Comparison of ENCODE assay signal across 12 cellular contexts in genomic region chr5:56608216-56608925, GRCh38.
A peak's percentile ranks its signal among the peaks of the same experiment; 100 is the strongest.
DNase-seq lines count a peak whose midpoint lies in the region; TF ChIP-seq lines count a peak whose summit lies in the region.
"Had no signal": no experiment of that assay in that cellular context is flagged by ENCODE, and none has a peak within 500 bp of the region (broad histone marks: within the 10 kb centered on the region; RNA-seq: fewer than 3 reads in every experiment).

No MANE protein-coding gene starts in this region.

- no peak overlapping the region for H3K14ac ChIP-seq in neuronal stem cell (ENCODE audit: low read length)

- H3K27ac Mint-ChIP-seq in endodermal cell, result peak overlapping the region; percentile 44
- H3K27ac Mint-ChIP-seq: activated naive CD4-positive, alpha-beta T cell treated with anti-CD3 and anti-CD28 coated beads, Interleukin-2, amount 50 U/mL, for 24 hours had no signal

- H3K18ac ChIP-seq in neuronal stem cell (ENCODE audit: low read length), result peak overlapping the region; percentile 36

- H2BK5ac ChIP-seq in neuronal stem cell (ENCODE audit: low read length), result no peak overlapping the region

- WGBS in endodermal cell (ENCODE audit: insufficient coverage in 1 of 2, insufficient read length in 1 of 2), 2 experiments, result 81 to 86% methylated on average over 5 to 6 of the region's 6 CpGs
- WGBS in neuronal stem cell (ENCODE audit: extremely low coverage in 2 of 2, insufficient read length in 2 of 2, insufficient replicate concordance in 1 of 2), 2 donors, result no CpG with 5 or more reads among the region's 6 CpGs

- no peaks in the 10 kb centered on the region for H3K27me3 ChIP-seq in endodermal cell (ENCODE audit: control insufficient read depth, insufficient read depth, low read length, poor library complexity, severe bottlenecking)
- H3K27me3 ChIP-seq in neuronal stem cell (ENCODE audit: control insufficient read depth in 3 of 3, insufficient read depth in 3 of 3, low read depth in 1 of 3, low read length in 3 of 3), result no peaks in the 10 kb centered on the region
- H3K27me3 ChIP-seq: heart left ventricle had no signal

- TF ChIP-seq CTCF in endodermal cell (conservative IDR thresholded peaks at IDR 0.05), result no peak

- no peaks in the 10 kb centered on the region for H3K36me3 ChIP-seq in endodermal cell (ENCODE audit: control insufficient read depth, insufficient read depth, low read length)
- no peaks in the 10 kb centered on the region for H3K36me3 ChIP-seq in neuronal stem cell (replicated peaks in 1 of 2; ENCODE audit: control insufficient read depth in 2 of 2, insufficient read depth in 2 of 2, low read length in 2 of 2)
- H3K36me3 ChIP-seq: heart left ventricle had no signal

- no peak overlapping the region for H4K91ac ChIP-seq in neuronal stem cell (ENCODE audit: low read depth, low read length, poor library complexity)

- in situ Hi-C loops in Caki2 (cut with HindIII; ENCODE audit: low pct_unique_long_range_greater_than_20kb, low sequenced_read_pairs), result no loop called here

- H2AFZ ChIP-seq in neuronal stem cell (ENCODE audit: low read length), result no peak overlapping the region

- H3K4me2 ChIP-seq in neuronal stem cell (ENCODE audit: insufficient read depth, low read length, poor library complexity, severe bottlenecking), result no peak overlapping the region

- no peak overlapping the region for H3K23ac ChIP-seq in neuronal stem cell (ENCODE audit: low read depth, low read length, poor library complexity)

- H3K36me3 Mint-ChIP-seq in endodermal cell (ENCODE audit: low read depth), result peaks cover 3% of the 10 kb centered on the region

- H2BK120ac ChIP-seq in neuronal stem cell (ENCODE audit: low read depth, low read length), result no peak overlapping the region

- H3K27me3 Mint-ChIP-seq in endodermal cell (ENCODE audit: insufficient read depth), result peaks cover 11% of the 10 kb centered on the region
- H3K27me3 Mint-ChIP-seq: activated naive CD4-positive, alpha-beta T cell treated with anti-CD3 and anti-CD28 coated beads, Interleukin-2, amount 50 U/mL, for 24 hours had no signal

- no peak overlapping the region for H4K8ac ChIP-seq in neuronal stem cell (ENCODE audit: low read depth, low read length)

- H3K4me3 ChIP-seq in endodermal cell (ENCODE audit: low read length) (no peak overlapping the region), neuronal stem cell (ENCODE audit: low read length in 2 of 2) (no peak overlapping the region)
- H3K4me3 ChIP-seq: heart left ventricle had no signal

- H3K9me3 ChIP-seq in endodermal cell (ENCODE audit: control insufficient read depth, low read length), result peaks cover 14% of the 10 kb centered on the region
- H3K9me3 ChIP-seq in neuronal stem cell (replicated peaks in 1 of 2; ENCODE audit: control insufficient read depth in 2 of 2, insufficient read depth in 1 of 2, low read depth in 1 of 2, low read length in 2 of 2), result no peaks in the 10 kb centered on the region

- H3K4me1 ChIP-seq in endodermal cell (ENCODE audit: control insufficient read depth, insufficient read depth, low read length), result peaks cover 8% of the 10 kb centered on the region
- H3K4me1 ChIP-seq in neuronal stem cell (ENCODE audit: control insufficient read depth in 2 of 2, insufficient read depth in 1 of 2, low read depth in 1 of 2, low read length in 2 of 2), result peaks cover 0 to 9% of the 10 kb centered on the region in 2 donors

- H2BK12ac ChIP-seq in neuronal stem cell (ENCODE audit: low read length), result no peak overlapping the region

- peaks cover 18% of the 10 kb centered on the region for H3K9me3 Mint-ChIP-seq in endodermal cell

- DNase-seq in Caki2 (ENCODE audit: low read depth) (peak; percentile 21), NOMO-1 (lab: John Stamatoyannopoulos, UW; ENCODE audit: unreplicated experiment in 2 of 2) (peak; percentile 78 to 87), endodermal cell (peak; percentile 57), neuronal stem cell (ENCODE audit: low spot score) (no peak), cerebellum (ENCODE audit: low spot score) (no peak), NCI-H345 (lab: John Stamatoyannopoulos, UW) (no peak), NCI-H1105 (lab: John Stamatoyannopoulos, UW) (no peak)
- no peak for DNase-seq in stimulated activated CD4-positive, alpha-beta T cell treated with anti-CD3 and anti-CD28 coated beads, Interleukin-4, amount 100 ng/mL, for 1 hour
- DNase-seq: activated CD4-positive, alpha-beta T cell treated with anti-CD3 and anti-CD28 coated beads, Interleukin-2, amount 50 U/mL, for 1 hour; NCI-H2081 treated with DMSO at 0.1 percent for 48 hours had no signal

- H2BK15ac ChIP-seq in neuronal stem cell (ENCODE audit: low read length), result no peak overlapping the region

- H3K79me1 ChIP-seq in neuronal stem cell (ENCODE audit: low read depth, low read length), result no peaks in the 10 kb centered on the region

- H3K27ac ChIP-seq in endodermal cell (ENCODE audit: low read depth, low read length), result no peak overlapping the region
- no peak overlapping the region for H3K27ac ChIP-seq in neuronal stem cell (replicated peaks; ENCODE audit: low read length)
- H3K27ac ChIP-seq: heart left ventricle had no signal

- H3K4me1 Mint-ChIP-seq in endodermal cell, result peaks cover 37% of the 10 kb centered on the region

- H3K4me3 Mint-ChIP-seq in endodermal cell, result no peak overlapping the region
- H3K4me3 Mint-ChIP-seq: activated naive CD4-positive, alpha-beta T cell treated with anti-CD3 and anti-CD28 coated beads, Interleukin-2, amount 50 U/mL, for 24 hours had no signal

- H3K4ac ChIP-seq in neuronal stem cell (ENCODE audit: low read length), result no peak overlapping the region

- no peak overlapping the region for H2AK5ac ChIP-seq in neuronal stem cell (ENCODE audit: low read depth, low read length)

- no peak overlapping the region for H3K9ac ChIP-seq in endodermal cell (ENCODE audit: extremely low read depth, low read length, poor library complexity, severe bottlenecking)
- no peak overlapping the region for H3K9ac ChIP-seq in neuronal stem cell (ENCODE audit: low read depth, low read length, poor library complexity)

Comparison
In these comparisons a context has a peak if more than half of its experiments do, and no peak if none do; other contexts are left out.
1. DNase-seq: peak in Caki2 (single experiment), NOMO-1 (2 of 2) and endodermal cell (single experiment); none in neuronal stem cell (single experiment), stimulated activated CD4-positive, alpha-beta T cell treated with anti-CD3 and anti-CD28 coated beads, Interleukin-4, amount 100 ng/mL, for 1 hour (single experiment), cerebellum (single experiment), NCI-H345 (single experiment) and NCI-H1105 (single experiment).